8 cellular contexts compared by ENCODE assay signal in genomic region chr14:72926292-72927028, GRCh38. TPM values are rescaled to one million over a fixed set of nuclear protein-coding genes. Genes with fewer than 3 reads are reported as not detected.
DNase-seq lines count a peak whose midpoint lies in the region; ATAC-seq, FAIRE-seq and TF ChIP-seq lines count a peak whose summit lies in the region.

DCAF4 (plus strand) TSS chr14:72926464; CDS start chr14:72937979, 11,515 bp downstream.

- peak; percentile 80 for FAIRE-seq in bronchial epithelial cell (lab: Jason Lieb, UNC)

- H3K9me3 ChIP-seq in WERI-Rb-1 (ENCODE audit: severe bottlenecking) (no peaks in the 10 kb centered on the region), iPS-20b (ENCODE audit: insufficient read depth, low read depth, low read length) (no peaks in the 10 kb centered on the region)

- peak within 1 kb of the TSS; percentile 68; the same call in 1 of the 2 replicates for H3K9ac ChIP-seq in iPS-20b (ENCODE audit: low read depth, low read length)

- TF ChIP-seq CTCF in WERI-Rb-1 (IDR thresholded peaks at IDR 0.05; ENCODE audit: low read depth, low read length) (no peak), bronchial epithelial cell (IDR thresholded peaks at IDR 0.05; ENCODE audit: insufficient read depth, low read length, severe bottlenecking) (no peak)

- H3K4me1 ChIP-seq in iPS-20b (ENCODE audit: insufficient read depth, low read length), result no peaks in the 10 kb centered on the region

- H3K36me3 ChIP-seq in WERI-Rb-1 (peaks cover 3% of the 10 kb centered on the region; the same call in 1 of the 2 replicates), bronchial epithelial cell (ENCODE audit: control insufficient read depth, insufficient read depth, low read length) (no peaks in the 10 kb centered on the region), iPS-20b (ENCODE audit: insufficient read depth, low read depth, low read length) (no peaks in the 10 kb centered on the region)

- H3K4me3 ChIP-seq in WERI-Rb-1 (ENCODE audit: low read depth, low read length) (peak within 1 kb of the TSS; percentile 52), bronchial epithelial cell (ENCODE audit: low read depth, low read length) (peak within 1 kb of the TSS; percentile 72), iPS-20b (ENCODE audit: low read length) (peak within 1 kb of the TSS; percentile 86), skin epidermis (peak within 1 kb of the TSS; percentile 51 to 91 (median 74))

- ATAC-seq in GM18909 (IDR thresholded peaks at IDR 0.05; ENCODE audit: poor library complexity, unreplicated experiment) (peak; percentile 97), HG03175 (IDR thresholded peaks at IDR 0.05; ENCODE audit: unreplicated experiment) (peak; percentile 96)

- peak within 1 kb of the TSS; percentile 81 for H3K27ac ChIP-seq in WERI-Rb-1
- H3K27ac ChIP-seq in iPS-20b (ENCODE audit: low read length), result no peak within 1 kb of the TSS
- H3K27ac ChIP-seq in skin epidermis, result peak within 1 kb of the TSS in 20 of 21 experiments; percentile 14 to 90 (median 79)

- DNase-seq in AG08395 (ENCODE audit: low spot score) (peak; percentile 99), NCI-H2227 treated with DMSO at 0.1 percent for 48 hours (lab: John Stamatoyannopoulos, UW) (peak; percentile 96), WERI-Rb-1 (peak; percentile 99), bronchial epithelial cell (ENCODE audit: low read depth) (peak; percentile 97)

- H3K27me3 ChIP-seq in WERI-Rb-1 (ENCODE audit: insufficient read depth, low read depth, severe bottlenecking), result no peaks in the 10 kb centered on the region
- H3K27me3 ChIP-seq in bronchial epithelial cell (ENCODE audit: control insufficient read depth, insufficient read depth, low read length), result no peaks in the 10 kb centered on the region
- peaks cover 15% of the 10 kb centered on the region for H3K27me3 ChIP-seq in iPS-20b (ENCODE audit: insufficient read depth, low read length)

RNA-seq across cellular contexts. Expression of gene DCAF4, which starts in this region (rescaled TPM):
- 8.7 and 14.0 TPM in 2 replicates for total RNA-seq in bronchial epithelial cell
